Comparison of ENCODE assay signal across 28 cellular contexts in the genomic region with DNA sequence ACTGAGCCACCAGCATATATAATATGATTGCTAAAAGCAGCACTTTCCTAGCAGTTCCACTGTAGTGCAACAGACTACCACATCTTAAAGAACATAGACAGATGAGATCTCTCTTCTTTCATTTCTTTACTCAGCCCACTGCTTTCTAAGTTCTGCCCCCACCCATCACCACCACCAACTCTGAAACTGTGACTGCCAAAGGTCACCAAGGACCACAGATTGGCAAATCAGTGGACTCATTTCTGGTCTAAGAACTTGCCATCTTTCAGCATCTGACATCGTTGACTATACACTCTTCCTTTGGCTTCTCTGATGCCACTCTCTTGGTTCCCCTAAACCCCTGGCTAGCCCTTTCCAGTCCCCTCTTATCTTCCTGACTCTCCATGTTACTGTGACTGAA. TPM values are rescaled to one million over a fixed set of nuclear protein-coding genes. Genes with fewer than 3 reads are reported as not detected.
A peak's percentile ranks its signal among the peaks of the same experiment; 100 is the strongest.
DNase-seq lines count a peak whose midpoint lies in the region; ATAC-seq lines count a peak whose summit lies in the region.
"Had no signal": no experiment of that assay in that cellular context is flagged by ENCODE, and none has a peak within 500 bp of the region (broad histone marks: within the 10 kb centered on the region; RNA-seq: fewer than 3 reads in every experiment).

No MANE protein-coding gene starts in this region.

- peaks cover 31% of the 10 kb centered on the region for H3K4me1 Mint-ChIP-seq in activated naive CD4-positive, alpha-beta T cell treated with anti-CD3 and anti-CD28 coated beads for 36 hours (ENCODE audit: low read depth)
- H3K4me1 Mint-ChIP-seq in activated T-helper 17 cell treated with anti-CD3 and anti-CD28 coated beads, Interleukin-2, amount 50 U/mL, for 72 hours: peaks cover 26% of the 10 kb centered on the region
- H3K4me1 Mint-ChIP-seq in stimulated activated effector memory CD8-positive, alpha-beta T cell treated with anti-CD3 and anti-CD28 coated beads, Interleukin-12 subunit alpha, Interleukin-12 subunit beta, amount 100 ng/mL, for 72 hours: peaks cover 43% of the 10 kb centered on the region
- H3K4me1 Mint-ChIP-seq: neural crest cell had no signal

- H3K36me3 Mint-ChIP-seq in activated naive CD4-positive, alpha-beta T cell treated with anti-CD3 and anti-CD28 coated beads for 36 hours (ENCODE audit: low read depth): peaks cover 3% of the 10 kb centered on the region
- no peaks in the 10 kb centered on the region for H3K36me3 Mint-ChIP-seq in activated T-helper 17 cell treated with anti-CD3 and anti-CD28 coated beads, Interleukin-2, amount 50 U/mL, for 72 hours (ENCODE audit: low read depth)
- H3K36me3 Mint-ChIP-seq in stimulated activated effector memory CD8-positive, alpha-beta T cell treated with anti-CD3 and anti-CD28 coated beads, Interleukin-12 subunit alpha, Interleukin-12 subunit beta, amount 100 ng/mL, for 72 hours: no peaks in the 10 kb centered on the region

- H3K4me3 Mint-ChIP-seq in activated naive CD4-positive, alpha-beta T cell treated with anti-CD3 and anti-CD28 coated beads for 36 hours: no peak overlapping the region
- H3K4me3 Mint-ChIP-seq in activated T-helper 17 cell treated with anti-CD3 and anti-CD28 coated beads, Interleukin-2, amount 50 U/mL, for 72 hours: no peak overlapping the region
- H3K4me3 Mint-ChIP-seq in stimulated activated effector memory CD8-positive, alpha-beta T cell treated with anti-CD3 and anti-CD28 coated beads, Interleukin-12 subunit alpha, Interleukin-12 subunit beta, amount 100 ng/mL, for 72 hours: no peak overlapping the region
- H3K4me3 Mint-ChIP-seq: CD8-positive, alpha-beta T cell; dendritic cell treated with granulocyte-macrophage colony-stimulating factor and Interleukin-4, amounts not matched to agents 40 ng/mL and 50 ng/mL, for 4 days; neural crest cell had no signal

- CTCF ChIA-PET in activated naive CD4-positive, alpha-beta T cell treated with anti-CD3 and anti-CD28 coated beads for 36 hours (lab: Charles Lee): interaction anchor here (1.5 to 2.3 kb wide), 2 partner anchors 37 to 119 kb away, joined by 4 to 9 read pairs; no protein-coding TSS in a partner anchor

- H3K9me3 Mint-ChIP-seq in activated naive CD4-positive, alpha-beta T cell treated with anti-CD3 and anti-CD28 coated beads for 36 hours: peaks cover 2% of the 10 kb centered on the region
- peaks cover 4% of the 10 kb centered on the region for H3K9me3 Mint-ChIP-seq in activated T-helper 17 cell treated with anti-CD3 and anti-CD28 coated beads, Interleukin-2, amount 50 U/mL, for 72 hours
- H3K9me3 Mint-ChIP-seq in stimulated activated effector memory CD8-positive, alpha-beta T cell treated with anti-CD3 and anti-CD28 coated beads, Interleukin-12 subunit alpha, Interleukin-12 subunit beta, amount 100 ng/mL, for 72 hours: peaks cover 5% of the 10 kb centered on the region
- H3K9me3 Mint-ChIP-seq: CD8-positive, alpha-beta T cell; dendritic cell treated with granulocyte-macrophage colony-stimulating factor and Interleukin-4, amounts not matched to agents 40 ng/mL and 50 ng/mL, for 4 days; neural crest cell had no signal

- peak; percentile 26 for DNase-seq in NK-92 treated with Interleukin-12 subunit alpha and Interleukin-12 subunit beta, amount 100 ng/mL, for 24 hours (lab: John Stamatoyannopoulos, UW)
- no peak for DNase-seq in NK-92 (lab: John Stamatoyannopoulos, UW; ENCODE audit: unreplicated experiment)
- peak; percentile 38 for DNase-seq in activated naive CD4-positive, alpha-beta T cell treated with anti-CD3 and anti-CD28 coated beads for 36 hours
- DNase-seq in activated naive CD4-positive, alpha-beta T cell (lab: John Stamatoyannopoulos, UW): no peak
- peak in 1 of 2 donors; percentile 77 for DNase-seq in stimulated activated effector memory CD8-positive, alpha-beta T cell treated with anti-CD3 and anti-CD28 coated beads, Interleukin-12 subunit alpha, Interleukin-12 subunit beta, amount 100 ng/mL, for 72 hours (ENCODE audit: low spot score in 2 of 2)
- no peak for DNase-seq in RPMI8226
- no peak for DNase-seq in posterior vena cava (ENCODE audit: low spot score)
- DNase-seq: aorta; caudate nucleus; CD8-positive, alpha-beta T cell; DMS153; lower lobe of right lung; mucosa of descending colon; NCI-H1092 treated with DMSO at 0.1 percent for 48 hours; NCI-H2029; NCI-H226; PC-9; posterior cingulate gyrus; SHP77 treated with DMSO at 0.1 percent for 48 hours; testis had no signal

- ATAC-seq in activated T-helper 17 cell treated with anti-CD3 and anti-CD28 coated beads, Interleukin-2, amount 50 U/mL, for 72 hours (replicated peaks): peak; percentile 46
- ATAC-seq in stimulated activated effector memory CD8-positive, alpha-beta T cell treated with anti-CD3 and anti-CD28 coated beads, Interleukin-12 subunit alpha, Interleukin-12 subunit beta, amount 100 ng/mL, for 72 hours: peak; percentile 76
- ATAC-seq: CD8-positive, alpha-beta T cell; HepG2; lower lobe of right lung; mucosa of descending colon had no signal

- no peak overlapping the region for H3K27ac Mint-ChIP-seq in activated naive CD4-positive, alpha-beta T cell treated with anti-CD3 and anti-CD28 coated beads for 36 hours
- no peak overlapping the region for H3K27ac Mint-ChIP-seq in activated T-helper 17 cell treated with anti-CD3 and anti-CD28 coated beads, Interleukin-2, amount 50 U/mL, for 72 hours
- no peak overlapping the region for H3K27ac Mint-ChIP-seq in stimulated activated effector memory CD8-positive, alpha-beta T cell treated with anti-CD3 and anti-CD28 coated beads, Interleukin-12 subunit alpha, Interleukin-12 subunit beta, amount 100 ng/mL, for 72 hours
- H3K27ac Mint-ChIP-seq: activated T-helper 1 cell treated with anti-CD3 and anti-CD28 coated beads, Interleukin-12 subunit alpha, Interleukin-12 subunit beta, Interleukin-2, Interleukin-4 antibody, amounts not matched to agents 30 ng/mL and 10 ng/mL and 1 ng/mL, durations not matched to agents 14 hours and 24 hours and 36 hours; CD8-positive, alpha-beta T cell; dendritic cell treated with granulocyte-macrophage colony-stimulating factor and Interleukin-4, amounts not matched to agents 40 ng/mL and 50 ng/mL, for 4 days had no signal

- no peaks in the 10 kb centered on the region for H3K27me3 Mint-ChIP-seq in activated naive CD4-positive, alpha-beta T cell treated with anti-CD3 and anti-CD28 coated beads for 36 hours (ENCODE audit: low read depth)
- H3K27me3 Mint-ChIP-seq in activated T-helper 17 cell treated with anti-CD3 and anti-CD28 coated beads, Interleukin-2, amount 50 U/mL, for 72 hours: peaks cover 4% of the 10 kb centered on the region
- H3K27me3 Mint-ChIP-seq: dendritic cell treated with granulocyte-macrophage colony-stimulating factor and Interleukin-4, amounts not matched to agents 40 ng/mL and 50 ng/mL, for 4 days had no signal

- intact Hi-C loops in activated naive CD4-positive, alpha-beta T cell treated with anti-CD3 and anti-CD28 coated beads for 36 hours (cut with micrococcal nuclease): no loop called here
- intact Hi-C loops in posterior vena cava (cut with DNase I): no loop called here

RNA-seq across cellular contexts. Expression of a gene that starts 38.4 kb away (rescaled TPM):
- 10 to 100 TPM; 48.8 to 49.1 TPM for total RNA-seq in activated naive CD4-positive, alpha-beta T cell treated with anti-CD3 and anti-CD28 coated beads for 36 hours
- total RNA-seq in activated T-helper 17 cell treated with anti-CD3 and anti-CD28 coated beads, Interleukin-2, amount 50 U/mL, for 72 hours: 10 to 100 TPM; 33.2 to 51.7 TPM
- not detected for total RNA-seq in posterior vena cava
- total RNA-seq: aorta, G401, glomerular endothelial cell, HepG2, kidney epithelial cell, lower lobe of right lung, mucosa of descending colon, neural crest cell, PC-9, testis had no signal

Comparison
In these comparisons a context has a peak if more than half of its experiments do, and no peak if none do; other contexts are left out.
1. DNase-seq: peak in NK-92 treated with Interleukin-12 subunit alpha and Interleukin-12 subunit beta, amount 100 ng/mL, for 24 hours (single experiment) and activated naive CD4-positive, alpha-beta T cell treated with anti-CD3 and anti-CD28 coated beads for 36 hours (single experiment); none in NK-92 (single experiment), activated naive CD4-positive, alpha-beta T cell (0 of 4), RPMI8226 (single experiment) and posterior vena cava (single experiment).
2. RNA of a gene that starts 38.4 kb away (total RNA-seq): 33.2 to 51.7 TPM in activated T-helper 17 cell treated with anti-CD3 and anti-CD28 coated beads, Interleukin-2, amount 50 U/mL, for 72 hours and 48.8 to 49.1 TPM in activated naive CD4-positive, alpha-beta T cell treated with anti-CD3 and anti-CD28 coated beads for 36 hours; not detected in posterior vena cava; every median in the first group is over 10 times any median in the second.